In genomic region chrX:68945603-68946228, GRCh38 we compare ENCODE assay signal across 10 cellular contexts.
DNase-seq lines count a peak whose midpoint lies in the region; TF ChIP-seq lines count a peak whose summit lies in the region.
"Had no signal": no experiment of that assay in that cellular context is flagged by ENCODE, and none has a peak within 500 bp of the region (broad histone marks: within the 10 kb centered on the region; RNA-seq: fewer than 3 reads in every experiment).

No MANE protein-coding gene starts in this region.

- peaks cover 29% of the 10 kb centered on the region for H3K4me1 Mint-ChIP-seq in mesothelial cell of epicardium
- H3K4me1 Mint-ChIP-seq in activated naive CD4-positive, alpha-beta T cell treated with anti-CD3 and anti-CD28 coated beads for 36 hours (ENCODE audit: low read depth), result no peaks in the 10 kb centered on the region
- H3K4me1 Mint-ChIP-seq: stimulated activated memory B cell treated with anti-CD40 and anti-IgM and Interleukin-4, amounts not matched to agents 10 μg/mL and 1 μg/mL and 100 μg/mL, for 72 hours had no signal

- H3K36me3 Mint-ChIP-seq in mesothelial cell of epicardium, result no peaks in the 10 kb centered on the region
- H3K36me3 Mint-ChIP-seq in activated naive CD4-positive, alpha-beta T cell treated with anti-CD3 and anti-CD28 coated beads for 36 hours (ENCODE audit: low read depth), result no peaks in the 10 kb centered on the region
- H3K36me3 Mint-ChIP-seq: stimulated activated memory B cell treated with anti-CD40 and anti-IgM and Interleukin-4, amounts not matched to agents 10 μg/mL and 1 μg/mL and 100 μg/mL, for 72 hours had no signal

- TF ChIP-seq CTCF in cardiac fibroblast (IDR thresholded peaks at IDR 0.05; ENCODE audit: low read depth, low read length) (peak; percentile 58), mesothelial cell of epicardium (IDR thresholded peaks at IDR 0.05; ENCODE audit: unreplicated experiment) (peak; percentile 43)

- DNase-seq in EL (peak; percentile 30), KBM-7 (peak; percentile 23), cardiac fibroblast (ENCODE audit: low read depth in 2 of 2) (peak; percentile 71 to 86), mesothelial cell of epicardium (ENCODE audit: low spot score in 2 of 2, unreplicated experiment in 2 of 2) (peak in 1 of 2 experiments; percentile 29), cerebellum (ENCODE audit: low spot score) (no peak), G401 (ENCODE audit: low spot score) (no peak), middle frontal gyrus (ENCODE audit: extremely low spot score, low spot score) (no peak)
- DNase-seq in activated naive CD4-positive, alpha-beta T cell treated with anti-CD3 and anti-CD28 coated beads for 36 hours, result no peak
- DNase-seq: gastrocnemius medialis had no signal

- CTCF ChIA-PET in activated naive CD4-positive, alpha-beta T cell treated with anti-CD3 and anti-CD28 coated beads for 36 hours (lab: Charles Lee), result no interaction called here

- H3K4me3 Mint-ChIP-seq in mesothelial cell of epicardium, result no peak overlapping the region
- H3K4me3 Mint-ChIP-seq in activated naive CD4-positive, alpha-beta T cell treated with anti-CD3 and anti-CD28 coated beads for 36 hours, result no peak overlapping the region
- H3K4me3 Mint-ChIP-seq: stimulated activated memory B cell treated with anti-CD40 and anti-IgM and Interleukin-4, amounts not matched to agents 10 μg/mL and 1 μg/mL and 100 μg/mL, for 72 hours had no signal

- in situ Hi-C loops in KBM-7 (cut with MboI; ENCODE audit: low pct_unique_long_range_greater_than_20kb, low sequenced_read_pairs) (no loop called here), G401 (cut with HindIII; ENCODE audit: low sequenced_read_pairs) (no loop called here)

- no peaks in the 10 kb centered on the region for H3K9me3 Mint-ChIP-seq in mesothelial cell of epicardium
- H3K9me3 Mint-ChIP-seq in activated naive CD4-positive, alpha-beta T cell treated with anti-CD3 and anti-CD28 coated beads for 36 hours, result no peaks in the 10 kb centered on the region
- H3K9me3 Mint-ChIP-seq: stimulated activated memory B cell treated with anti-CD40 and anti-IgM and Interleukin-4, amounts not matched to agents 10 μg/mL and 1 μg/mL and 100 μg/mL, for 72 hours had no signal

- intact Hi-C loops in activated naive CD4-positive, alpha-beta T cell treated with anti-CD3 and anti-CD28 coated beads for 36 hours (cut with micrococcal nuclease), result no loop called here

- no peaks in the 10 kb centered on the region for H3K27me3 Mint-ChIP-seq in mesothelial cell of epicardium (ENCODE audit: low read depth)
- H3K27me3 Mint-ChIP-seq in activated naive CD4-positive, alpha-beta T cell treated with anti-CD3 and anti-CD28 coated beads for 36 hours (ENCODE audit: low read depth), result no peaks in the 10 kb centered on the region

- H3K4me3 ChIP-seq in cardiac fibroblast (replicated peaks in 1 of 2; ENCODE audit: low read depth in 2 of 2, low read length in 2 of 2), result no peak overlapping the region
- H3K4me3 ChIP-seq: gastrocnemius medialis had no signal

- H3K27ac Mint-ChIP-seq in mesothelial cell of epicardium, result no peak overlapping the region
- no peak overlapping the region for H3K27ac Mint-ChIP-seq in activated naive CD4-positive, alpha-beta T cell treated with anti-CD3 and anti-CD28 coated beads for 36 hours
- H3K27ac Mint-ChIP-seq: stimulated activated memory B cell treated with anti-CD40 and anti-IgM and Interleukin-4, amounts not matched to agents 10 μg/mL and 1 μg/mL and 100 μg/mL, for 72 hours had no signal

Comparison
In these comparisons a context has a peak if more than half of its experiments do, and no peak if none do; other contexts are left out.
1. DNase-seq: peak in EL (single experiment), KBM-7 (single experiment) and cardiac fibroblast (2 of 2); none in cerebellum (single experiment), activated naive CD4-positive, alpha-beta T cell treated with anti-CD3 and anti-CD28 coated beads for 36 hours (single experiment), G401 (single experiment) and middle frontal gyrus (single experiment).